ENCODE assay signal across 8 cellular contexts in the genomic region with DNA sequence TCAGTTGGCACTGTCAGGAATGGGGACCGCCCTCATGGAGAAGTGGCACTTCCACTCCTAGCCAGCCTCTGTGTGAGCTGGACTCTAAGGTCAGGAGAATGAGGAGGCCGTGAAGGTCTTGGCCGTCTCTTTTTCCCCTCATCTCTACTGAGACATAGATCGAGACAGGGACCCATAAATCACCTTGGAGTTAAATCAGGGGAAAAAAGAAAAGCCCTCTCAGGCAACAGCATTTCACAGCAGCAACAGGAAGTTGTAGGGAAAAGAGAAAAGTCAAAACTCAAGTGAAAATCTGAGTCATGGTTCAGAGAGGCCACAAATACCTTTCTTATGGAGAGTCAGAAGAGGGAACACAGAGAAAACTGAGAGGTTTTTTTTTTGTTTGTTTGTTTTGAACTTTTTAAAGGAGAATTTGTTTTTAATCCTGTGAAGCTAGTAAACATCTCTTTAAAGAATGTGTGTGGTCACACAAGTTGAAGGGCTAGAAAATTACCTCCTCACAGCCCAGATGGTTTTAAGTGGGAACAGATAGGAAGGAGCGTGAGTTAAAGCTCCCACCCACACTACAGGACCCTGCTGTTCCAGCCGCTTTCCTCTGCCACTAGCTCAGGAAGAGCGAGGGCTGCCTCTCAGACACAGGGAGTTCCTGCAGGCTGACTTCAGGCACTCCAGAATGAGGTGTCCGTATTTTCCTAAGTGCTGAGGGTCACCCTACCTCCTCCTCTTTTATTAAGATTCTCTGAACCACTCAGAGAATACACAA. TPM values are rescaled to one million over a fixed set of nuclear protein-coding genes. Genes with fewer than 3 reads are reported as not detected.
DNase-seq lines count a peak whose midpoint lies in the region; TF ChIP-seq lines count a peak whose summit lies in the region.

No MANE protein-coding gene starts in this region.

- no peaks in the 10 kb centered on the region for H3K27me3 ChIP-seq in muscle layer of duodenum (ENCODE audit: low read depth, low read length)

- H3K4me1 Mint-ChIP-seq in MCF 10A (ENCODE audit: insufficient read depth, unreplicated experiment): peaks cover 26% of the 10 kb centered on the region

- peaks cover 20% of the 10 kb centered on the region for H3K36me3 Mint-ChIP-seq in MCF 10A (ENCODE audit: insufficient read depth, unreplicated experiment)

- no TSS peak for BruUV-seq in MCF 10A (replicated peaks; lab: Mats Ljungman, UMichigan)

- H3K4me3 ChIP-seq in muscle layer of duodenum (ENCODE audit: low read depth in 1 of 2, low read length in 2 of 2): no peak overlapping the region

- H3K4me1 ChIP-seq in muscle layer of duodenum (ENCODE audit: control insufficient read depth in 1 of 2, insufficient read depth in 2 of 2, low read length in 2 of 2): peaks cover 0 to 18% of the 10 kb centered on the region in 2 donors

- TF ChIP-seq CTCF in MCF 10A (IDR thresholded peaks at IDR 0.05; ENCODE audit: unreplicated experiment) (no peak), GM10266 (IDR thresholded peaks at IDR 0.05; ENCODE audit: control insufficient read depth, insufficient read depth, low read depth, missing control alignments) (no peak)

- peak overlapping the region; percentile 80 for H3K27ac Mint-ChIP-seq in MCF 10A (ENCODE audit: low read depth, unreplicated experiment)

- in situ Hi-C loops in KBM-7 (cut with MboI; ENCODE audit: low pct_unique_long_range_greater_than_20kb, low sequenced_read_pairs): no loop called here

- CTCF ChIA-PET in MCF 10A (lab: Yijun Ruan, JAX): interaction anchor here (0.6 to 2.5 kb wide), 6 partner anchors 10 to 122 kb away, joined by 3 to 8 read pairs (median 3); no protein-coding TSS in a partner anchor

- peak; percentile 71 for DNase-seq in CD1c-positive myeloid dendritic cell (ENCODE audit: extremely low spot score)
- peak; percentile 57 for DNase-seq in KBM-7
- no peak for DNase-seq in MCF 10A (ENCODE audit: unreplicated experiment)
- DNase-seq in NCI-H128 (lab: John Stamatoyannopoulos, UW; ENCODE audit: unreplicated experiment): no peak
- no peak for DNase-seq in GM10266 (ENCODE audit: extremely low spot score)
- no peak for DNase-seq in HPDE6-E6E7 (ENCODE audit: extremely low spot score)
- no peak for DNase-seq in NAMALWA (ENCODE audit: low spot score)

- intact Hi-C loops in MCF 10A (cut with micrococcal nuclease): no loop called here

- peaks cover 5% of the 10 kb centered on the region for H3K9me3 Mint-ChIP-seq in MCF 10A (ENCODE audit: unreplicated experiment)

- H3K27ac ChIP-seq in muscle layer of duodenum (ENCODE audit: low read length): peak overlapping the region; percentile 83

- H3K9me3 ChIP-seq in muscle layer of duodenum (ENCODE audit: control insufficient read depth in 1 of 2, low read length in 2 of 2): peaks cover 0 to 6% of the 10 kb centered on the region in 2 donors

- POLR2A ChIA-PET in MCF 10A (lab: Yijun Ruan, JAX): interaction anchor here (1.8 to 5.3 kb wide), 5 partner anchors 9 to 41 kb away, joined by 5 to 86 read pairs (median 10); a partner anchor contains a TSS

- H3K27me3 Mint-ChIP-seq in MCF 10A (ENCODE audit: insufficient read depth, unreplicated experiment): no peaks in the 10 kb centered on the region

- no peaks in the 10 kb centered on the region for H3K36me3 ChIP-seq in muscle layer of duodenum (ENCODE audit: control insufficient read depth in 1 of 2, insufficient read depth in 2 of 2, low read length in 2 of 2)

- H3K4me3 Mint-ChIP-seq in MCF 10A (ENCODE audit: unreplicated experiment): no peak overlapping the region

RNA-seq across cellular contexts. Expression of a gene that starts 30.6 kb away (rescaled TPM):
- 37.2 and 53.3 TPM in 2 replicates for total RNA-seq in MCF 10A (2022)

Comparison
In these comparisons a context has a peak if more than half of its experiments do, and no peak if none do; other contexts are left out.
1. DNase-seq: peak in CD1c-positive myeloid dendritic cell (single experiment) and KBM-7 (single experiment); none in MCF 10A (single experiment), NCI-H128 (single experiment), GM10266 (single experiment), HPDE6-E6E7 (single experiment) and NAMALWA (single experiment).